ENCODE assay signal across 18 cellular contexts in the genomic region with DNA sequence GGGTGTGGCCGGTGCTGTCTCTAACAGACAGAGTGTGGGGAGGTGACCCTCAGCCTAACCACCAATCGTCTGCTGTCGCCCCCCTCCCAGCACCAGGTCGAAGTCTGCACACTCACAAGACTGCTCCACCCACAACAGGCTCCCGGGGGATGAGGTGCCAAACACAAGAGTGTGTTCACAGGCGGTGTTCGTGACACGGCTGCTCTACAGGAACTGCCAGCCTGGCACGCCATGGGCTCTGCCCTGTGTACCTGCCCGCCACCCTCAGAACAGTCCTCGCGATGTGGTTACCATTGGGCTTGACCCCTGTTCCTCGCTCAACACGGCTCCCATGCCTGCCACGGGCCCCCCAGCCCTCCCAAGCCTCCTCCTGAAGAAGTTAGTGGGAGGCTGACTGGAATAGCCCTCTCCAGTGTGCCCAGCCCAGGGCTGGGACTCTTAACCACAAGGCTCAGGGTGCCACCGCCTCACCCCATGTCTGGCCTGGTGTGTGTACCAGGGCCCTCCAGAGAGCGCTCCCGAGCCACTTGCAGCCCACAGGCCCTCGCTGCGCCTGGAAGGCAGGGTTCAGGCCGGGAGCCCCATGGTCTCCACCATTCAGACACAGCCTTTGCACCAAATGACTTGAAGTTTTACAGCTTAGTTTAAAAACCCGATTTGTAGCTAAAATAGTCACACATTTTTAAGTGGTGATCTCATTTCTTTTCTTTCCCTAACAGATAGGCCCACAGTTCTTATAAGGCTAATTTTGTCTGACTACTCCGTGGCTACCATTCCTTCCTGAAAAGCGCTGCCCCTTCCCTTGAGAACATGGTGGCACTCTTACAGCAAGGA.
A peak's percentile ranks its signal among the peaks of the same experiment; 100 is the strongest.
DNase-seq lines count a peak whose midpoint lies in the region; ATAC-seq, FAIRE-seq and TF ChIP-seq lines count a peak whose summit lies in the region.
"Had no signal": no experiment of that assay in that cellular context is flagged by ENCODE, and none has a peak within 500 bp of the region (broad histone marks: within the 10 kb centered on the region; RNA-seq: fewer than 3 reads in every experiment).

No MANE protein-coding gene starts in this region.

- H3K27me3 ChIP-seq in HepG2 (ENCODE audit: control insufficient read depth in 1 of 2, insufficient read depth in 2 of 2, low read length in 2 of 2), result no peaks in the 10 kb centered on the region; a peak in 1 of 5 replicates
- H3K27me3 ChIP-seq: heart right ventricle, SJSA1, vagina had no signal

- POLR2A ChIA-PET in HepG2 (lab: Yijun Ruan, JAX), result no interaction called here

- H4K20me1 ChIP-seq in HepG2 (ENCODE audit: insufficient read depth, low read length), result no peaks in the 10 kb centered on the region

- no peak for TF ChIP-seq RAD21 in HepG2 (CRISPR knock-in tag; IDR thresholded peaks at IDR 0.05)

- H3K79me2 ChIP-seq in HepG2 (ENCODE audit: insufficient read depth, low read length), result no peaks in the 10 kb centered on the region

- CTCF ChIA-PET in HepG2 (lab: Yijun Ruan, JAX; ENCODE audit: low intra/inter-chr PET ratio, low total read pairs), result no interaction called here

- no peak overlapping the region for H3K9ac ChIP-seq in HepG2 (ENCODE audit: insufficient read depth, low read depth, low read length)

- H3K36me3 ChIP-seq in HepG2 (replicated peaks in 1 of 2; ENCODE audit: control insufficient read depth in 1 of 2, insufficient read depth in 2 of 2, low read length in 2 of 2), result peaks cover 1% of the 10 kb centered on the region in 2 experiments; a peak in 2 of 5 replicates
- H3K36me3 ChIP-seq: SJSA1 had no signal

- TF ChIP-seq EP300 in HepG2 (IDR thresholded peaks at IDR 0.05; ENCODE audit: low read depth in 2 of 2, low read length in 2 of 2) (no peak), HepG2 (CRISPR knock-in tag; IDR thresholded peaks at IDR 0.05; ENCODE audit: borderline replicate concordance) (no peak)

- peak overlapping the region; percentile 33; the same call in 1 of the 2 replicates for H3K4me2 ChIP-seq in HepG2 (ENCODE audit: low read depth, low read length)

- H3K4me1 ChIP-seq in HepG2 (ENCODE audit: insufficient read depth, low read length), result peaks cover 9% of the 10 kb centered on the region
- H3K4me1 ChIP-seq: lower lobe of right lung, SJSA1, vagina had no signal

- no peak for TF ChIP-seq POLR2A in HepG2 (IDR thresholded peaks at IDR 0.05; ENCODE audit: insufficient read depth in 1 of 2, low read depth in 2 of 2, low read length in 2 of 2)

- ATAC-seq in HepG2 (peak; percentile 68), HG02973 (IDR thresholded peaks at IDR 0.05; ENCODE audit: unreplicated experiment) (no peak)

- in situ Hi-C loops in astrocyte of the spinal cord (cut with HindIII; ENCODE audit: low sequenced_read_pairs) (no loop called here), HepG2 (cut with HindIII; ENCODE audit: extremely low pct_ligation_motif_present, low pct_unique_long_range_greater_than_20kb) (no loop called here)

- FAIRE-seq in HepG2 (lab: Jason Lieb, UNC), result no peak
- FAIRE-seq: bronchial epithelial cell, endometrium had no signal

- DNase-seq in 8988T (peak; percentile 46), astrocyte of the spinal cord (ENCODE audit: low read depth, low spot score) (peak; percentile 26), HepG2 (ENCODE audit: low spot score) (peak; percentile 10), NCI-H2227 treated with DMSO at 0.1 percent for 48 hours (lab: John Stamatoyannopoulos, UW) (no peak)
- DNase-seq in activated CD4-positive, alpha-beta T cell treated with anti-CD3 and anti-CD28 coated beads for 48 hours, result no peak
- DNase-seq in effector CD8-positive, alpha-beta T cell (lab: John Stamatoyannopoulos, UW), result no peak
- DNase-seq: activated T-cell treated with anti-CD3 and anti-CD28 coated beads, Interleukin-2, amount 50 U/mL, for 24 hours; AML-193; NCI-H1105; NCI-H526 treated with DMSO at 0.1 percent for 48 hours had no signal

- H3K4me3 ChIP-seq in GM12875 (ENCODE audit: low read depth, low read length), result no peak overlapping the region
- H3K4me3 ChIP-seq in astrocyte of the spinal cord (ENCODE audit: low read depth, low read length), result no peak overlapping the region
- H3K4me3 ChIP-seq in HepG2 (replicated peaks in 1 of 3; ENCODE audit: insufficient read depth in 1 of 3, low read depth in 2 of 3, low read length in 3 of 3), result no peak overlapping the region
- H3K4me3 ChIP-seq: heart right ventricle, lower lobe of right lung, SJSA1, vagina had no signal

- WGBS in HepG2 (ENCODE audit: low lambda C conversion rate), result 71% methylated on average over 8 of the region's 24 CpGs

- TF ChIP-seq CTCF in GM12875 (IDR thresholded peaks at IDR 0.05; ENCODE audit: borderline replicate concordance, insufficient read depth, low read depth, low read length) (0 out of 2 replicates have a peak, but pooled peaks have one; percentile 5), astrocyte of the spinal cord (IDR thresholded peaks at IDR 0.05; ENCODE audit: low read depth, low read length) (peak; percentile 20), HepG2 (CRISPR knock-in tag; IDR thresholded peaks at IDR 0.05) (0 out of 2 replicates have a peak, but pooled peaks have one; percentile 25)

- no TSS peak for BruUV-seq in HepG2 (replicated peaks; lab: Mats Ljungman, UMichigan)

- no peaks in the 10 kb centered on the region for H3K9me3 ChIP-seq in HepG2 (ENCODE audit: low read length)
- H3K9me3 ChIP-seq: lower lobe of right lung, SJSA1, vagina had no signal

- H3K27ac ChIP-seq in HepG2 (ENCODE audit: extremely low read length, insufficient read depth, low read length), result no peak overlapping the region
- H3K27ac ChIP-seq: heart right ventricle, lower lobe of right lung, SJSA1, vagina had no signal

- no peak overlapping the region for H2AFZ ChIP-seq in HepG2 (ENCODE audit: low read length)

- intact Hi-C loops in HepG2 (cut with micrococcal nuclease; ENCODE audit: unreplicated experiment), result no loop called here

TF ChIP-seq in HepG2, 621 proteins besides CTCF, POLR2A, EP300 and RAD21:
- no peak for TF ChIP-seq RBM22 (optimal IDR thresholded peaks at IDR 0.05; ENCODE audit: low read length)
- peak; percentile 44 for TF ChIP-seq AGO2 (optimal IDR thresholded peaks at IDR 0.05; ENCODE audit: low read depth, low read length)
- peak; percentile 10; the same call in 1 of the 2 replicates for TF ChIP-seq STAG1 (CRISPR knock-in tag; IDR thresholded peaks at IDR 0.05)
- peak; percentile 77; the same call in 1 of the 2 replicates for TF ChIP-seq HNRNPL (IDR thresholded peaks at IDR 0.05; ENCODE audit: low read depth, low read length)
- TF ChIP-seq SP5 (CRISPR knock-in tag; IDR thresholded peaks at IDR 0.05; ENCODE audit: borderline replicate concordance, low read depth), result 0 out of 2 replicates have a peak, but pooled peaks have one; percentile 30
- TF ChIP-seq, protein P1, sequence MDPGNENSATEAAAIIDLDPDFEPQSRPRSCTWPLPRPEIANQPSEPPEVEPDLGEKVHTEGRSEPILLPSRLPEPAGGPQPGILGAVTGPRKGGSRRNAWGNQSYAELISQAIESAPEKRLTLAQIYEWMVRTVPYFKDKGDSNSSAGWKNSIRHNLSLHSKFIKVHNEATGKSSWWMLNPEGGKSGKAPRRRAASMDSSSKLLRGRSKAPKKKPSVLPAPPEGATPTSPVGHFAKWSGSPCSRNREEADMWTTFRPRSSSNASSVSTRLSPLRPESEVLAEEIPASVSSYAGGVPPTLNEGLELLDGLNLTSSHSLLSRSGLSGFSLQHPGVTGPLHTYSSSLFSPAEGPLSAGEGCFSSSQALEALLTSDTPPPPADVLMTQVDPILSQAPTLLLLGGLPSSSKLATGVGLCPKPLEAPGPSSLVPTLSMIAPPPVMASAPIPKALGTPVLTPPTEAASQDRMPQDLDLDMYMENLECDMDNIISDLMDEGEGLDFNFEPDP (CRISPR knock-in tag; conservative IDR thresholded peaks at IDR 0.05), result 0 out of 2 replicates have a peak, but pooled peaks have one; percentile 45

Comparison
In these comparisons a context has a peak if more than half of its experiments do, and no peak if none do; other contexts are left out.
1. DNase-seq: peak in 8988T (single experiment), astrocyte of the spinal cord (single experiment) and HepG2 (single experiment); none in NCI-H2227 treated with DMSO at 0.1 percent for 48 hours (single experiment), activated CD4-positive, alpha-beta T cell treated with anti-CD3 and anti-CD28 coated beads for 48 hours (single experiment) and effector CD8-positive, alpha-beta T cell (single experiment).
2. Peak in every context shown above with its lines, with median percentiles within 50 percentile points of each other: CTCF ChIP-seq.